In the genomic region with DNA sequence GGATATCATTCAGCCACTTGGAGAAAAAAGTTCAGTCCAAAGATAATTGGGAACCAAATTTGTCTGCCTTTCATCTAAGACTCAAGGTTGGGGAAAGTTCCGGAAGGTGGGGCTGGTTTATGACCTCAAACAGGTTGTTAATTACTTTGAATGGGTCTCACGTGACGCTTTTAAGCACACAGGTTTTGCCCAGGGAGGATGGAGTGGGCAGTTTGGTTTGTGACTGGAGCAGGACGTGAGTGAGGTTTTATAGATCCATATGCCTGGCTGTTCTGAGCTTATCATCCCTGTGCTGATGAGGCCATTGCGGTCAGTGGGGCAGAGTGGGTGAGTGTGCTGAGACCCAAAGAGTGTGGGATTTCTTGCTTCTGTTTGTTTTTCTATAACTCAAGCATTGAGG, we compare ENCODE assay signal across 1 cellular context.
TF ChIP-seq lines count a peak whose summit lies in the region.

No MANE protein-coding gene starts in this region.

TF ChIP-seq in HepG2, 621 proteins besides CTCF, POLR2A, EP300 and RAD21:
- TF ChIP-seq BRF2 (CRISPR knock-in tag; IDR thresholded peaks at IDR 0.05): no peak
- TF ChIP-seq PRPF4 (IDR thresholded peaks at IDR 0.05; ENCODE audit: low read depth, low read length, poor library complexity, severe bottlenecking): no peak
- no peak for TF ChIP-seq ZMYM3 (CRISPR knock-in tag; IDR thresholded peaks at IDR 0.05)
- TF ChIP-seq, protein P1, sequence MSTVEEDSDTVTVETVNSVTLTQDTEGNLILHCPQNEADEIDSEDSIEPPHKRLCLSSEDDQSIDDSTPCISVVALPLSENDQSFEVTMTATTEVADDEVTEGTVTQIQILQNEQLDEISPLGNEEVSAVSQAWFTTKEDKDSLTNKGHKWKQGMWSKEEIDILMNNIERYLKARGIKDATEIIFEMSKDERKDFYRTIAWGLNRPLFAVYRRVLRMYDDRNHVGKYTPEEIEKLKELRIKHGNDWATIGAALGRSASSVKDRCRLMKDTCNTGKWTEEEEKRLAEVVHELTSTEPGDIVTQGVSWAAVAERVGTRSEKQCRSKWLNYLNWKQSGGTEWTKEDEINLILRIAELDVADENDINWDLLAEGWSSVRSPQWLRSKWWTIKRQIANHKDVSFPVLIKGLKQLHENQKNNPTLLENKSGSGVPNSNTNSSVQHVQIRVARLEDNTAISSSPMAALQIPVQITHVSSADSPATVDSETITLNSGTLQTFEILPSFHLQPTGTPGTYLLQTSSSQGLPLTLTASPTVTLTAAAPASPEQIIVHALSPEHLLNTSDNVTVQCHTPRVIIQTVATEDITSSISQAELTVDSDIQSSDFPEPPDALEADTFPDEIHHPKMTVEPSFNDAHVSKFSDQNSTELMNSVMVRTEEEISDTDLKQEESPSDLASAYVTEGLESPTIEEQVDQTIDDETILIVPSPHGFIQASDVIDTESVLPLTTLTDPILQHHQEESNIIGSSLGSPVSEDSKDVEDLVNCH (CRISPR knock-in tag; IDR thresholded peaks at IDR 0.05): 0 out of 2 replicates have a peak, but pooled peaks have one; percentile 27
